14 cellular contexts compared by ENCODE assay signal in genomic region chr1:85090225-85090624, GRCh38. TPM values are rescaled to one million over a fixed set of nuclear protein-coding genes. Genes with fewer than 3 reads are reported as not detected.
"Had no signal": no experiment of that assay in that cellular context is flagged by ENCODE, and none has a peak within 500 bp of the region (broad histone marks: within the 10 kb centered on the region; RNA-seq: fewer than 3 reads in every experiment).

No MANE protein-coding gene starts in this region.

- H3K27ac ChIP-seq: coronary artery, neutrophil had no signal

- H3K4me3 Mint-ChIP-seq: mesothelial cell of epicardium, nephron progenitor cell, type B pancreatic cell had no signal

- DNase-seq: effector CD4-positive, alpha-beta T cell; foreskin melanocyte; head of caudate nucleus; hippocampal formation; nephron progenitor cell; posterior cingulate gyrus; small intestine; stimulated activated CD4-positive, alpha-beta T cell treated with anti-CD3 and anti-CD28 coated beads, Interleukin-12 subunit alpha, Interleukin-12 subunit beta, amount 100 ng/mL, for 4 hours had no signal

- H3K9me3 ChIP-seq: neutrophil had no signal

- H3K36me3 ChIP-seq: neutrophil had no signal

- H3K9me3 Mint-ChIP-seq: mesothelial cell of epicardium, nephron progenitor cell, type B pancreatic cell had no signal

- H3K27ac Mint-ChIP-seq: mesothelial cell of epicardium, nephron progenitor cell, type B pancreatic cell had no signal

- H3K27me3 Mint-ChIP-seq: type B pancreatic cell had no signal

- H3K4me3 ChIP-seq: coronary artery had no signal

- H3K36me3 Mint-ChIP-seq: mesothelial cell of epicardium had no signal

RNA-seq across cellular contexts. Expression of gene MCOLN3, which starts 41.9 kb away (rescaled TPM):
- total RNA-seq: chondrocyte, dermis microvascular lymphatic vessel endothelial cell had no signal
